Comparison of ENCODE assay signal across 8 cellular contexts in genomic region chr7:44044315-44045225, GRCh38. TPM values are rescaled to one million over a fixed set of nuclear protein-coding genes. Genes with fewer than 3 reads are reported as not detected.
DNase-seq lines count a peak whose midpoint lies in the region; TF ChIP-seq lines count a peak whose summit lies in the region.

DBNL (plus strand) TSS chr7:44044702; CDS start chr7:44044738, 36 bp downstream.

- DNase-seq in G401 (ENCODE audit: low spot score) (peak; percentile 93), H7 (peak; percentile 95), MG63 (peak; percentile 95), SK-N-MC (ENCODE audit: low read depth, low spot score) (no peak), germinal center (ENCODE audit: low spot score) (peak; percentile 84), occipital lobe (lab: John Stamatoyannopoulos, UW) (peak; percentile 95), suprapubic skin (ENCODE audit: low spot score in 2 of 2) (peak; percentile 97 to 98)
- peak; percentile 92 for DNase-seq in activated naive CD4-positive, alpha-beta T cell treated with anti-CD3 and anti-CD28 coated beads, Interleukin-2, amount 50 U/mL, for 16 hours

- no peak for TF ChIP-seq EP300 in suprapubic skin (IDR thresholded peaks at IDR 0.05)

- H3K4me3 ChIP-seq in H7 (ENCODE audit: insufficient read depth, low read depth, low read length) (peak within 1 kb of the TSS; percentile 88), MG63 (peak within 1 kb of the TSS; percentile 73), SK-N-MC (peak within 1 kb of the TSS; percentile 81), suprapubic skin (peak within 1 kb of the TSS; percentile 90)

- H3K27me3 ChIP-seq in H7 (ENCODE audit: control insufficient read depth, insufficient read depth, low read length) (peaks cover 7% of the 10 kb centered on the region), MG63 (no peaks in the 10 kb centered on the region), suprapubic skin (no peaks in the 10 kb centered on the region)

- peaks cover 41% of the 10 kb centered on the region for H3K4me1 ChIP-seq in suprapubic skin

- TF ChIP-seq CTCF in suprapubic skin (IDR thresholded peaks at IDR 0.05): no peak

- H3K27ac ChIP-seq in SK-N-MC (no peak within 1 kb of the TSS), suprapubic skin (peak within 1 kb of the TSS; percentile 92)

- WGBS in suprapubic skin: 0% methylated on average over 12 of the region's 74 CpGs

- TF ChIP-seq POLR2A in suprapubic skin (IDR thresholded peaks at IDR 0.05): peak in 1 of 2 donors; percentile 63

- H3K36me3 ChIP-seq in H7 (replicated peaks; ENCODE audit: control insufficient read depth, insufficient read depth, low read length) (peaks cover 1% of the 10 kb centered on the region), MG63 (peaks cover 29% of the 10 kb centered on the region), SK-N-MC (ENCODE audit: insufficient read depth, low read length) (peaks cover 12% of the 10 kb centered on the region; the same call in 1 of the 2 replicates), suprapubic skin (peaks cover under 1% of the 10 kb centered on the region)

- H3K9ac ChIP-seq in SK-N-MC (ENCODE audit: insufficient read length): peak within 1 kb of the TSS; percentile 83

- in situ Hi-C loops in G401 (cut with HindIII; ENCODE audit: low sequenced_read_pairs): no loop called here

- H3K9me3 ChIP-seq in MG63 (no peaks in the 10 kb centered on the region), SK-N-MC (ENCODE audit: low read depth, low read length) (no peaks in the 10 kb centered on the region), suprapubic skin (no peaks in the 10 kb centered on the region)

RNA-seq across cellular contexts. Expression of gene DBNL, which starts in this region (rescaled TPM):
- total RNA-seq in G401 (2014; rRNA removed; shearing (Covaris generic)): 101 and 119 TPM in 2 replicates
- 43.0 and 63.8 TPM in 2 replicates for total RNA-seq in H7 (2014; rRNA removed; shearing (Covaris generic))
- total RNA-seq in MG63 (2014; rRNA removed; shearing (Covaris generic); ENCODE audit: low replicate concordance): 103 and 166 TPM in 2 replicates
- total RNA-seq in occipital lobe (52.3 TPM), suprapubic skin (100 to 1,000 TPM in 1 of 4 donors, 10 to 100 TPM in 3; 95.7 to 133 (median 98.2) TPM)
